Comparison of ENCODE assay signal across 1 cellular context in genomic region chr2:182668671-182669070, GRCh38.
TF ChIP-seq lines count a peak whose summit lies in the region.

No MANE protein-coding gene starts in this region.

TF ChIP-seq in HepG2, 621 proteins besides CTCF, POLR2A, EP300 and RAD21 (continued from another document and continues in another):
- TF ChIP-seq PAXIP1 (CRISPR knock-in tag; conservative IDR thresholded peaks at IDR 0.05) (peak; percentile 47; the same call in 1 of the 2 replicates), SAFB2 (CRISPR knock-in tag; IDR thresholded peaks at IDR 0.05; ENCODE audit: borderline replicate concordance, low read depth) (no peak), FOXK1 (CRISPR knock-in tag; IDR thresholded peaks at IDR 0.05; ENCODE audit: borderline replicate concordance, low read depth) (peak; percentile 51; the same call in 1 of the 2 replicates), ARNT (IDR thresholded peaks at IDR 0.05) (no peak), MIER3 (CRISPR knock-in tag; IDR thresholded peaks at IDR 0.05; ENCODE audit: borderline replicate concordance) (0 out of 2 replicates have a peak, but pooled peaks have one; percentile 59), CREM (IDR thresholded peaks at IDR 0.05) (no peak), CREM (CRISPR knock-in tag; IDR thresholded peaks at IDR 0.05) (no peak), HMG20B (CRISPR knock-in tag; conservative IDR thresholded peaks at IDR 0.05) (no peak), ZNF205 (CRISPR knock-in tag; IDR thresholded peaks at IDR 0.05) (0 out of 2 replicates have a peak, but pooled peaks have one; percentile 42), CBX1 (IDR thresholded peaks at IDR 0.05; ENCODE audit: low read depth) (peak; percentile 30), ZNF784 (CRISPR knock-in tag; IDR thresholded peaks at IDR 0.05; ENCODE audit: borderline replicate concordance) (no peak), LCORL (IDR thresholded peaks at IDR 0.05) (no peak), LCORL (CRISPR knock-in tag; IDR thresholded peaks at IDR 0.05) (peak; percentile 52; the same call in 1 of the 2 replicates), ARID4A (CRISPR knock-in tag; IDR thresholded peaks at IDR 0.05; ENCODE audit: borderline replicate concordance) (peak; percentile 47; the same call in 1 of the 2 replicates), HES4 (CRISPR knock-in tag; IDR thresholded peaks at IDR 0.05; ENCODE audit: borderline replicate concordance) (no peak), HNRNPL (IDR thresholded peaks at IDR 0.05; ENCODE audit: low read depth, low read length) (no peak), ZNF501 (CRISPR knock-in tag; IDR thresholded peaks at IDR 0.05) (0 out of 2 replicates have a peak, but pooled peaks have one; percentile 27), TAF15 (IDR thresholded peaks at IDR 0.05; ENCODE audit: low read depth, low read length, poor library complexity, severe bottlenecking) (no peak), TBL1XR1 (IDR thresholded peaks at IDR 0.05; ENCODE audit: borderline replicate concordance, low read length, partially characterized antibody) (no peak), DRAP1 (CRISPR knock-in tag; IDR thresholded peaks at IDR 0.05) (no peak; the same call in 1 of the 2 replicates), ZNF136 (CRISPR knock-in tag; IDR thresholded peaks at IDR 0.05; ENCODE audit: low read depth) (no peak), ZNF441 (CRISPR knock-in tag; IDR thresholded peaks at IDR 0.05; ENCODE audit: borderline replicate concordance) (no peak), IKZF5 (CRISPR knock-in tag; IDR thresholded peaks at IDR 0.05) (peak; percentile 51; the same call in 1 of the 2 replicates), RERE (CRISPR knock-in tag; IDR thresholded peaks at IDR 0.05; ENCODE audit: low read depth) (no peak), ARHGAP35 (CRISPR knock-in tag; IDR thresholded peaks at IDR 0.05; ENCODE audit: borderline replicate concordance) (no peak), EHMT2 (IDR thresholded peaks at IDR 0.05; ENCODE audit: borderline replicate concordance, low read depth, low read length) (no peak), PREB (CRISPR knock-in tag; IDR thresholded peaks at IDR 0.05) (no peak), RFX5 (IDR thresholded peaks at IDR 0.05; ENCODE audit: low read depth, low read length) (no peak), ZNF34 (CRISPR knock-in tag; IDR thresholded peaks at IDR 0.05; ENCODE audit: borderline replicate concordance) (no peak), TARDBP (CRISPR knock-in tag; IDR thresholded peaks at IDR 0.05) (0 out of 2 replicates have a peak, but pooled peaks have one; percentile 59), FOXO1 (CRISPR knock-in tag; IDR thresholded peaks at IDR 0.05) (peak; percentile 87), ZFX (CRISPR knock-in tag; IDR thresholded peaks at IDR 0.05; ENCODE audit: low read depth) (peak; percentile 60; the same call in 1 of the 2 replicates), MAZ (IDR thresholded peaks at IDR 0.05; ENCODE audit: borderline replicate concordance, low read depth, low read length) (no peak), MAZ (CRISPR knock-in tag; IDR thresholded peaks at IDR 0.05; ENCODE audit: low read depth) (peak; percentile 25; the same call in 1 of the 2 replicates), GPBP1L1 (CRISPR knock-in tag; IDR thresholded peaks at IDR 0.05) (no peak), ZNF33B (CRISPR knock-in tag; IDR thresholded peaks at IDR 0.05) (0 out of 2 replicates have a peak, but pooled peaks have one; percentile 68), YEATS4 (CRISPR knock-in tag; IDR thresholded peaks at IDR 0.05; ENCODE audit: borderline replicate concordance) (no peak)
- TF ChIP-seq, protein P1, sequence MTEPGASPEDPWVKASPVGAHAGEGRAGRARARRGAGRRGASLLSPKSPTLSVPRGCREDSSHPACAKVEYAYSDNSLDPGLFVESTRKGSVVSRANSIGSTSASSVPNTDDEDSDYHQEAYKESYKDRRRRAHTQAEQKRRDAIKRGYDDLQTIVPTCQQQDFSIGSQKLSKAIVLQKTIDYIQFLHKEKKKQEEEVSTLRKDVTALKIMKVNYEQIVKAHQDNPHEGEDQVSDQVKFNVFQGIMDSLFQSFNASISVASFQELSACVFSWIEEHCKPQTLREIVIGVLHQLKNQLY (CRISPR knock-in tag; IDR thresholded peaks at IDR 0.05), result no peak
- TF ChIP-seq, protein P2, sequence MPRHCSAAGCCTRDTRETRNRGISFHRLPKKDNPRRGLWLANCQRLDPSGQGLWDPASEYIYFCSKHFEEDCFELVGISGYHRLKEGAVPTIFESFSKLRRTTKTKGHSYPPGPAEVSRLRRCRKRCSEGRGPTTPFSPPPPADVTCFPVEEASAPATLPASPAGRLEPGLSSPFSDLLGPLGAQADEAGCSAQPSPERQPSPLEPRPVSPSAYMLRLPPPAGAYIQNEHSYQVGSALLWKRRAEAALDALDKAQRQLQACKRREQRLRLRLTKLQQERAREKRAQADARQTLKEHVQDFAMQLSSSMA (CRISPR knock-in tag; IDR thresholded peaks at IDR 0.05), result no peak
